Comparison of ENCODE assay signal across 3 cellular contexts in genomic region chr18:37430346-37431076, GRCh38.
TF ChIP-seq lines count a peak whose summit lies in the region.

No MANE protein-coding gene starts in this region.

TF ChIP-seq in SK-N-SH, 30 proteins besides CTCF, POLR2A, EP300 and RAD21 (continues in another document):
- TF ChIP-seq FOSL2 (IDR thresholded peaks at IDR 0.05; ENCODE audit: borderline replicate concordance, low read depth) (no peak), NRF1 (IDR thresholded peaks at IDR 0.05; ENCODE audit: low read depth, low read length) (no peak), SMC3 (IDR thresholded peaks at IDR 0.05; ENCODE audit: low read depth, low read length) (no peak), TAF1 (IDR thresholded peaks at IDR 0.05; ENCODE audit: borderline replicate concordance, low read depth, low read length) (no peak), CHD2 (IDR thresholded peaks at IDR 0.05; ENCODE audit: low read length, partially characterized antibody) (no peak), NFIC (IDR thresholded peaks at IDR 0.05; ENCODE audit: borderline replicate concordance) (no peak), EZH2phosphoT487 (IDR thresholded peaks at IDR 0.05; ENCODE audit: borderline replicate concordance, low read depth) (no peak), GATA2 (CRISPR knock-in tag; IDR thresholded peaks at IDR 0.05) (no peak), REST (IDR thresholded peaks at IDR 0.05; ENCODE audit: low read depth, low read length) (no peak), MXI1 (IDR thresholded peaks at IDR 0.05; ENCODE audit: low read depth, low read length) (no peak), JUND (IDR thresholded peaks at IDR 0.05) (no peak), RXRA (IDR thresholded peaks at IDR 0.05; ENCODE audit: borderline replicate concordance, low read depth) (no peak)
- TF ChIP-seq, protein P1, sequence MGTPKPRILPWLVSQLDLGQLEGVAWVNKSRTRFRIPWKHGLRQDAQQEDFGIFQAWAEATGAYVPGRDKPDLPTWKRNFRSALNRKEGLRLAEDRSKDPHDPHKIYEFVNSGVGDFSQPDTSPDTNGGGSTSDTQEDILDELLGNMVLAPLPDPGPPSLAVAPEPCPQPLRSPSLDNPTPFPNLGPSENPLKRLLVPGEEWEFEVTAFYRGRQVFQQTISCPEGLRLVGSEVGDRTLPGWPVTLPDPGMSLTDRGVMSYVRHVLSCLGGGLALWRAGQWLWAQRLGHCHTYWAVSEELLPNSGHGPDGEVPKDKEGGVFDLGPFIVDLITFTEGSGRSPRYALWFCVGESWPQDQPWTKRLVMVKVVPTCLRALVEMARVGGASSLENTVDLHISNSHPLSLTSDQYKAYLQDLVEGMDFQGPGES (IDR thresholded peaks at IDR 0.05; ENCODE audit: low read depth, low read length) = no peak
- TF ChIP-seq, protein P2, sequence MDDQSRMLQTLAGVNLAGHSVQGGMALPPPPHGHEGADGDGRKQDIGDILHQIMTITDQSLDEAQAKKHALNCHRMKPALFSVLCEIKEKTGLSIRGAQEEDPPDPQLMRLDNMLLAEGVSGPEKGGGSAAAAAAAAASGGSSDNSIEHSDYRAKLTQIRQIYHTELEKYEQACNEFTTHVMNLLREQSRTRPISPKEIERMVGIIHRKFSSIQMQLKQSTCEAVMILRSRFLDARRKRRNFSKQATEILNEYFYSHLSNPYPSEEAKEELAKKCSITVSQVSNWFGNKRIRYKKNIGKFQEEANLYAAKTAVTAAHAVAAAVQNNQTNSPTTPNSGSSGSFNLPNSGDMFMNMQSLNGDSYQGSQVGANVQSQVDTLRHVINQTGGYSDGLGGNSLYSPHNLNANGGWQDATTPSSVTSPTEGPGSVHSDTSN (IDR thresholded peaks at IDR 0.05) = no peak

TF ChIP-seq in SK-N-SH treated with all-trans-retinoic acid at 6 μM for 48 hours, 23 proteins besides CTCF, POLR2A, EP300 and RAD21:
- TF ChIP-seq POU6F1 (CRISPR knock-in tag; IDR thresholded peaks at IDR 0.05; ENCODE audit: borderline replicate concordance, low read depth) (no peak), RARB (CRISPR knock-in tag; IDR thresholded peaks at IDR 0.05) (no peak), ISL1 (CRISPR knock-in tag; IDR thresholded peaks at IDR 0.05) (no peak), ZNF8 (CRISPR knock-in tag; IDR thresholded peaks at IDR 0.05) (no peak), ZFP3 (CRISPR knock-in tag; IDR thresholded peaks at IDR 0.05) (no peak), CSDC2 (CRISPR knock-in tag; IDR thresholded peaks at IDR 0.05) (no peak), ARNTL (CRISPR knock-in tag; IDR thresholded peaks at IDR 0.05; ENCODE audit: borderline replicate concordance, low read depth) (no peak), ZNF565 (CRISPR knock-in tag; conservative IDR thresholded peaks at IDR 0.05; ENCODE audit: low read depth) (no peak)
- TF ChIP-seq, protein P3, sequence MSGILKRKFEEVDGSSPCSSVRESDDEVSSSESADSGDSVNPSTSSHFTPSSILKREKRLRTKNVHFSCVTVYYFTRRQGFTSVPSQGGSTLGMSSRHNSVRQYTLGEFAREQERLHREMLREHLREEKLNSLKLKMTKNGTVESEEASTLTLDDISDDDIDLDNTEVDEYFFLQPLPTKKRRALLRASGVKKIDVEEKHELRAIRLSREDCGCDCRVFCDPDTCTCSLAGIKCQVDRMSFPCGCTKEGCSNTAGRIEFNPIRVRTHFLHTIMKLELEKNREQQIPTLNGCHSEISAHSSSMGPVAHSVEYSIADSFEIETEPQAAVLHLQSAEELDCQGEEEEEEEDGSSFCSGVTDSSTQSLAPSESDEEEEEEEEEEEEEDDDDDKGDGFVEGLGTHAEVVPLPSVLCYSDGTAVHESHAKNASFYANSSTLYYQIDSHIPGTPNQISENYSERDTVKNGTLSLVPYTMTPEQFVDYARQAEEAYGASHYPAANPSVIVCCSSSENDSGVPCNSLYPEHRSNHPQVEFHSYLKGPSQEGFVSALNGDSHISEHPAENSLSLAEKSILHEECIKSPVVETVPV (CRISPR knock-in tag; IDR thresholded peaks at IDR 0.05) = no peak
- TF ChIP-seq, protein P4, sequence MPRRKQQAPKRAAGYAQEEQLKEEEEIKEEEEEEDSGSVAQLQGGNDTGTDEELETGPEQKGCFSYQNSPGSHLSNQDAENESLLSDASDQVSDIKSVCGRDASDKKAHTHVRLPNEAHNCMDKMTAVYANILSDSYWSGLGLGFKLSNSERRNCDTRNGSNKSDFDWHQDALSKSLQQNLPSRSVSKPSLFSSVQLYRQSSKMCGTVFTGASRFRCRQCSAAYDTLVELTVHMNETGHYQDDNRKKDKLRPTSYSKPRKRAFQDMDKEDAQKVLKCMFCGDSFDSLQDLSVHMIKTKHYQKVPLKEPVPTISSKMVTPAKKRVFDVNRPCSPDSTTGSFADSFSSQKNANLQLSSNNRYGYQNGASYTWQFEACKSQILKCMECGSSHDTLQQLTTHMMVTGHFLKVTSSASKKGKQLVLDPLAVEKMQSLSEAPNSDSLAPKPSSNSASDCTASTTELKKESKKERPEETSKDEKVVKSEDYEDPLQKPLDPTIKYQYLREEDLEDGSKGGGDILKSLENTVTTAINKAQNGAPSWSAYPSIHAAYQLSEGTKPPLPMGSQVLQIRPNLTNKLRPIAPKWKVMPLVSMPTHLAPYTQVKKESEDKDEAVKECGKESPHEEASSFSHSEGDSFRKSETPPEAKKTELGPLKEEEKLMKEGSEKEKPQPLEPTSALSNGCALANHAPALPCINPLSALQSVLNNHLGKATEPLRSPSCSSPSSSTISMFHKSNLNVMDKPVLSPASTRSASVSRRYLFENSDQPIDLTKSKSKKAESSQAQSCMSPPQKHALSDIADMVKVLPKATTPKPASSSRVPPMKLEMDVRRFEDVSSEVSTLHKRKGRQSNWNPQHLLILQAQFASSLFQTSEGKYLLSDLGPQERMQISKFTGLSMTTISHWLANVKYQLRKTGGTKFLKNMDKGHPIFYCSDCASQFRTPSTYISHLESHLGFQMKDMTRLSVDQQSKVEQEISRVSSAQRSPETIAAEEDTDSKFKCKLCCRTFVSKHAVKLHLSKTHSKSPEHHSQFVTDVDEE (CRISPR knock-in tag; IDR thresholded peaks at IDR 0.05) = no peak

TF ChIP-seq in H1, 55 proteins besides CTCF, POLR2A, EP300 and RAD21:
- TF ChIP-seq ATF3 (IDR thresholded peaks at IDR 0.05; ENCODE audit: insufficient read depth, low read depth, low read length) (no peak), TAF1 (IDR thresholded peaks at IDR 0.05; ENCODE audit: low read depth, low read length) (no peak), CHD2 (IDR thresholded peaks at IDR 0.05; ENCODE audit: low read length) (no peak), POU5F1 (IDR thresholded peaks at IDR 0.05; ENCODE audit: low read depth, low read length) (no peak), CBX5 (IDR thresholded peaks at IDR 0.05; ENCODE audit: low read depth, low read length) (no peak), ASH2L (IDR thresholded peaks at IDR 0.05; ENCODE audit: low read length) (peak; percentile 21)
